In genomic region chr1:164132001-164132400, GRCh38 we compare ENCODE assay signal across 1 cellular context.
A peak's percentile ranks its signal among the peaks of the same experiment; 100 is the strongest.
TF ChIP-seq lines count a peak whose summit lies in the region.

No MANE protein-coding gene starts in this region.

TF ChIP-seq in HepG2, 621 proteins besides CTCF, POLR2A, EP300 and RAD21 (continued from another document):
- TF ChIP-seq MAFF (IDR thresholded peaks at IDR 0.05; ENCODE audit: low read depth, low read length) = peak; percentile 76
TF ChIP-seq in HepG2: peak in this region for 2.
